Comparison of ENCODE assay signal across 5 cellular contexts in the genomic region with DNA sequence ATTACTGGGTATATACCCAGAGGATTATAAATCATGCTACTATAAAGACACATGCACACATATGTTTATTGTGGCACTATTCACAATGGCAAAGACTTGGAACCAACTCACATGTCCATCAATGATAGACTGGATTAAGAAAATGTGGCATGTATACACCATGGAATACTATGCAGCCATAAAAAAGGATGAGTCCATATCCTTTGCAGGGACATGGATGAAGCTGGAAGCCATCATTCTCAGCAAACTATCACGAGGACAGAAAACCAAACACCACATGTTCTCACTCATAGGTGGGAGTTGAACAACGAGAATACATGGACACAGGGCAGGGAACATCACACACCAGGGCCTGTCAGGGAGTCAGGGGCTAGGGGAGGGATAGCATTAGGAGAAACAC. TPM values are rescaled to one million over a fixed set of nuclear protein-coding genes. Genes with fewer than 3 reads are reported as not detected.
"Had no signal": no experiment of that assay in that cellular context is flagged by ENCODE, and none has a peak within 500 bp of the region (broad histone marks: within the 10 kb centered on the region; RNA-seq: fewer than 3 reads in every experiment).

No MANE protein-coding gene starts in this region.

RNA-seq across cellular contexts. Expression of a gene that starts 52.8 kb away (rescaled TPM):
- total RNA-seq: PC-3, PC-9, Peyer's patch, RPMI7951, SJSA1 had no signal
